In the genomic region with DNA sequence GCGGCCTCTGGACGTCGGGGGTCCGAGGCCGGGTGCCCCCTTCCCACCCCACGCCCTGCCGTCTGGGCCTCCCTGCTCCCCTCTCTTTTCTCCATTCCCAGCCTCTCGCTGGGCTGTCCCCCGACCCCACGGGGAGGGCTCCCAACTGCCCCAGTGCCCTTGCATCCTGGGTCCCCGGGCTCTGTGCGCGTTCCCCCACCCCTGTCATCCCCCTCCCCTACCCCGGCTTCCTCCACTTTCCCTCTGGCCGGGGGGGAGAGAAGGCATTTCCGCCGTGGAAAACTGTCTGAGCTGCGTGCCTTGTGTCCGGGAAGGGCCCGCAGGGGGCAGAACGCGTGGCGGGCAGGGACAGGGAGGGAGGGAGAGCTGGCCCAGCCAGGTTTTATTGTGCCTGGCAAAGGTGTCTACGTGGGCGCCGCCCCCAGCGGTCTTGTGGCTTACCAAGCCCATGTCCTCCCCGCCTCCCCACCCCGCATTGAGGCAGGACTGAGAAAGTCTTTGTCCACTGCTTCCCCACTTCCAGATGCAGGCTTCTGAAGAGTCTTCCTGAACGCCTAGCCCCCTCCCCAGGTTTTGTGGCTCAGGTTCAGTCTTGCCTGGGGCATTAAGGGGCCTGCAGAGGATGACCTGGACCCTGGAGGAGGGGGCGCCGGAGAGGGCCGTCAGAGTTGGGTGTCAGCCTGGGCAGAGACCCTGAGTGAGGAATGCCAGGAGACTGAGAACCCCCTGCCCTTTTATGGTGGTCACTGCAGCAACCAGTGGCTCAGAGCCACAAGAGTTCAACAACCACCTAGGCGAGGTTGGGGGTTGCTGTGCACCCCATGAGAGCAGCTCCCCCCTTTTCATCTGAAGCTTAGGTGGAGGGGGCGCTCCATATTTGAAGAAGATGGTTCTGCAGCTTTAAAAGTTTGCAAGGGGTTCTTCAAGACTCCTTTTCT, we compare ENCODE assay signal across 1 cellular context.
TF ChIP-seq lines count a peak whose summit lies in the region.

No MANE protein-coding gene starts in this region.

TF ChIP-seq in HEK293, 187 proteins besides CTCF, POLR2A, EP300 and RAD21 (continued from another document and continues in another):
- TF ChIP-seq, protein P1, sequence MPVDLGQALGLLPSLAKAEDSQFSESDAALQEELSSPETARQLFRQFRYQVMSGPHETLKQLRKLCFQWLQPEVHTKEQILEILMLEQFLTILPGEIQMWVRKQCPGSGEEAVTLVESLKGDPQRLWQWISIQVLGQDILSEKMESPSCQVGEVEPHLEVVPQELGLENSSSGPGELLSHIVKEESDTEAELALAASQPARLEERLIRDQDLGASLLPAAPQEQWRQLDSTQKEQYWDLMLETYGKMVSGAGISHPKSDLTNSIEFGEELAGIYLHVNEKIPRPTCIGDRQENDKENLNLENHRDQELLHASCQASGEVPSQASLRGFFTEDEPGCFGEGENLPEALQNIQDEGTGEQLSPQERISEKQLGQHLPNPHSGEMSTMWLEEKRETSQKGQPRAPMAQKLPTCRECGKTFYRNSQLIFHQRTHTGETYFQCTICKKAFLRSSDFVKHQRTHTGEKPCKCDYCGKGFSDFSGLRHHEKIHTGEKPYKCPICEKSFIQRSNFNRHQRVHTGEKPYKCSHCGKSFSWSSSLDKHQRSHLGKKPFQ (tag by site-specific recombination; IDR thresholded peaks at IDR 0.05), result no peak
- TF ChIP-seq ZNF600 (tag by site-specific recombination; IDR thresholded peaks at IDR 0.05) (no peak), ZNF501 (tag by site-specific recombination; IDR thresholded peaks at IDR 0.05) (no peak), ZNF48 (tag by site-specific recombination; IDR thresholded peaks at IDR 0.05) (no peak), ZNF558 (tag by site-specific recombination; IDR thresholded peaks at IDR 0.05) (no peak), PRDM1 (tag by site-specific recombination; IDR thresholded peaks at IDR 0.05) (no peak), ZNF335 (tag by site-specific recombination; conservative IDR thresholded peaks at IDR 0.05) (peak; percentile 14; the same call in 1 of the 2 replicates), ZNF521 (tag by site-specific recombination; IDR thresholded peaks at IDR 0.05) (no peak), ZNF223 (tag by site-specific recombination; IDR thresholded peaks at IDR 0.05) (no peak), ZNF792 (tag by site-specific recombination; IDR thresholded peaks at IDR 0.05) (no peak), TRIM28 (IDR thresholded peaks at IDR 0.05; ENCODE audit: borderline replicate concordance, low read length) (no peak), WT1 (tag by site-specific recombination; IDR thresholded peaks at IDR 0.05) (no peak), ZBTB1 (tag by site-specific recombination; IDR thresholded peaks at IDR 0.05) (no peak), YY1 (tag by site-specific recombination; IDR thresholded peaks at IDR 0.05) (no peak), ZNF2 (tag by site-specific recombination; IDR thresholded peaks at IDR 0.05) (no peak), ZNF654 (tag by site-specific recombination; IDR thresholded peaks at IDR 0.05; ENCODE audit: low read depth) (no peak), ZNF214 (tag by site-specific recombination; IDR thresholded peaks at IDR 0.05; ENCODE audit: borderline replicate concordance) (no peak), IKZF3 (tag by site-specific recombination; IDR thresholded peaks at IDR 0.05) (no peak), ZXDB (tag by site-specific recombination; IDR thresholded peaks at IDR 0.05) (no peak), ZNF549 (tag by site-specific recombination; IDR thresholded peaks at IDR 0.05) (no peak), ZNF76 (tag by site-specific recombination; IDR thresholded peaks at IDR 0.05; ENCODE audit: borderline replicate concordance, low read depth) (peak; percentile 80), ZNF416 (tag by site-specific recombination; IDR thresholded peaks at IDR 0.05) (no peak), ZFHX2 (tag by site-specific recombination; conservative IDR thresholded peaks at IDR 0.05) (peak; percentile 90), GLIS2 (tag by site-specific recombination; IDR thresholded peaks at IDR 0.05) (peak; percentile 70), ZNF610 (tag by site-specific recombination; IDR thresholded peaks at IDR 0.05; ENCODE audit: borderline replicate concordance) (no peak)
- TF ChIP-seq, protein P2, sequence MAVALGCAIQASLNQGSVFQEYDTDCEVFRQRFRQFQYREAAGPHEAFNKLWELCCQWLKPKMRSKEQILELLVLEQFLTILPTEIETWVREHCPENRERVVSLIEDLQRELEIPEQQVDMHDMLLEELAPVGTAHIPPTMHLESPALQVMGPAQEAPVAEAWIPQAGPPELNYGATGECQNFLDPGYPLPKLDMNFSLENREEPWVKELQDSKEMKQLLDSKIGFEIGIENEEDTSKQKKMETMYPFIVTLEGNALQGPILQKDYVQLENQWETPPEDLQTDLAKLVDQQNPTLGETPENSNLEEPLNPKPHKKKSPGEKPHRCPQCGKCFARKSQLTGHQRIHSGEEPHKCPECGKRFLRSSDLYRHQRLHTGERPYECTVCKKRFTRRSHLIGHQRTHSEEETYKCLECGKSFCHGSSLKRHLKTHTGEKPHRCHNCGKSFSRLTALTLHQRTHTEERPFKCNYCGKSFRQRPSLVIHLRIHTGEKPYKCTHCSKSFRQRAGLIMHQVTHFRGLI (tag by site-specific recombination; IDR thresholded peaks at IDR 0.05), result no peak
- TF ChIP-seq, protein P3, sequence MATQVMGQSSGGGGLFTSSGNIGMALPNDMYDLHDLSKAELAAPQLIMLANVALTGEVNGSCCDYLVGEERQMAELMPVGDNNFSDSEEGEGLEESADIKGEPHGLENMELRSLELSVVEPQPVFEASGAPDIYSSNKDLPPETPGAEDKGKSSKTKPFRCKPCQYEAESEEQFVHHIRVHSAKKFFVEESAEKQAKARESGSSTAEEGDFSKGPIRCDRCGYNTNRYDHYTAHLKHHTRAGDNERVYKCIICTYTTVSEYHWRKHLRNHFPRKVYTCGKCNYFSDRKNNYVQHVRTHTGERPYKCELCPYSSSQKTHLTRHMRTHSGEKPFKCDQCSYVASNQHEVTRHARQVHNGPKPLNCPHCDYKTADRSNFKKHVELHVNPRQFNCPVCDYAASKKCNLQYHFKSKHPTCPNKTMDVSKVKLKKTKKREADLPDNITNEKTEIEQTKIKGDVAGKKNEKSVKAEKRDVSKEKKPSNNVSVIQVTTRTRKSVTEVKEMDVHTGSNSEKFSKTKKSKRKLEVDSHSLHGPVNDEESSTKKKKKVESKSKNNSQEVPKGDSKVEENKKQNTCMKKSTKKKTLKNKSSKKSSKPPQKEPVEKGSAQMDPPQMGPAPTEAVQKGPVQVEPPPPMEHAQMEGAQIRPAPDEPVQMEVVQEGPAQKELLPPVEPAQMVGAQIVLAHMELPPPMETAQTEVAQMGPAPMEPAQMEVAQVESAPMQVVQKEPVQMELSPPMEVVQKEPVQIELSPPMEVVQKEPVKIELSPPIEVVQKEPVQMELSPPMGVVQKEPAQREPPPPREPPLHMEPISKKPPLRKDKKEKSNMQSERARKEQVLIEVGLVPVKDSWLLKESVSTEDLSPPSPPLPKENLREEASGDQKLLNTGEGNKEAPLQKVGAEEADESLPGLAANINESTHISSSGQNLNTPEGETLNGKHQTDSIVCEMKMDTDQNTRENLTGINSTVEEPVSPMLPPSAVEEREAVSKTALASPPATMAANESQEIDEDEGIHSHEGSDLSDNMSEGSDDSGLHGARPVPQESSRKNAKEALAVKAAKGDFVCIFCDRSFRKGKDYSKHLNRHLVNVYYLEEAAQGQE (tag by site-specific recombination; IDR thresholded peaks at IDR 0.05), result no peak
- TF ChIP-seq, protein P4, sequence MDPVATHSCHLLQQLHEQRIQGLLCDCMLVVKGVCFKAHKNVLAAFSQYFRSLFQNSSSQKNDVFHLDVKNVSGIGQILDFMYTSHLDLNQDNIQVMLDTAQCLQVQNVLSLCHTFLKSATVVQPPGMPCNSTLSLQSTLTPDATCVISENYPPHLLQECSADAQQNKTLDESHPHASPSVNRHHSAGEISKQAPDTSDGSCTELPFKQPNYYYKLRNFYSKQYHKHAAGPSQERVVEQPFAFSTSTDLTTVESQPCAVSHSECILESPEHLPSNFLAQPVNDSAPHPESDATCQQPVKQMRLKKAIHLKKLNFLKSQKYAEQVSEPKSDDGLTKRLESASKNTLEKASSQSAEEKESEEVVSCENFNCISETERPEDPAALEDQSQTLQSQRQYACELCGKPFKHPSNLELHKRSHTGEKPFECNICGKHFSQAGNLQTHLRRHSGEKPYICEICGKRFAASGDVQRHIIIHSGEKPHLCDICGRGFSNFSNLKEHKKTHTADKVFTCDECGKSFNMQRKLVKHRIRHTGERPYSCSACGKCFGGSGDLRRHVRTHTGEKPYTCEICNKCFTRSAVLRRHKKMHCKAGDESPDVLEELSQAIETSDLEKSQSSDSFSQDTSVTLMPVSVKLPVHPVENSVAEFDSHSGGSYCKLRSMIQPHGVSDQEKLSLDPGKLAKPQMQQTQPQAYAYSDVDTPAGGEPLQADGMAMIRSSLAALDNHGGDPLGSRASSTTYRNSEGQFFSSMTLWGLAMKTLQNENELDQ (tag by site-specific recombination; IDR thresholded peaks at IDR 0.05; ENCODE audit: low read depth), result no peak
- TF ChIP-seq, protein P5, sequence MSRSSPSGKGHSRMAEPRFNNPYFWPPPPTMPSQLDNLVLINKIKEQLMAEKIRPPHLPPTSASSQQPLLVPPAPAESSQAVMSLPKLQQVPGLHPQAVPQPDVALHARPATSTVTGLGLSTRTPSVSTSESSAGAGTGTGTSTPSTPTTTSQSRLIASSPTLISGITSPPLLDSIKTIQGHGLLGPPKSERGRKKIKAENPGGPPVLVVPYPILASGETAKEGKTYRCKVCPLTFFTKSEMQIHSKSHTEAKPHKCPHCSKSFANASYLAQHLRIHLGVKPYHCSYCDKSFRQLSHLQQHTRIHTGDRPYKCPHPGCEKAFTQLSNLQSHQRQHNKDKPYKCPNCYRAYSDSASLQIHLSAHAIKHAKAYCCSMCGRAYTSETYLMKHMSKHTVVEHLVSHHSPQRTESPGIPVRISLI (tag by site-specific recombination; IDR thresholded peaks at IDR 0.05), result no peak
- TF ChIP-seq, protein P6, sequence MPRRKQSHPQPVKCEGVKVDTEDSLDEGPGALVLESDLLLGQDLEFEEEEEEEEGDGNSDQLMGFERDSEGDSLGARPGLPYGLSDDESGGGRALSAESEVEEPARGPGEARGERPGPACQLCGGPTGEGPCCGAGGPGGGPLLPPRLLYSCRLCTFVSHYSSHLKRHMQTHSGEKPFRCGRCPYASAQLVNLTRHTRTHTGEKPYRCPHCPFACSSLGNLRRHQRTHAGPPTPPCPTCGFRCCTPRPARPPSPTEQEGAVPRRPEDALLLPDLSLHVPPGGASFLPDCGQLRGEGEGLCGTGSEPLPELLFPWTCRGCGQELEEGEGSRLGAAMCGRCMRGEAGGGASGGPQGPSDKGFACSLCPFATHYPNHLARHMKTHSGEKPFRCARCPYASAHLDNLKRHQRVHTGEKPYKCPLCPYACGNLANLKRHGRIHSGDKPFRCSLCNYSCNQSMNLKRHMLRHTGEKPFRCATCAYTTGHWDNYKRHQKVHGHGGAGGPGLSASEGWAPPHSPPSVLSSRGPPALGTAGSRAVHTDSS (tag by site-specific recombination; IDR thresholded peaks at IDR 0.05), result no peak
- TF ChIP-seq, protein P7, sequence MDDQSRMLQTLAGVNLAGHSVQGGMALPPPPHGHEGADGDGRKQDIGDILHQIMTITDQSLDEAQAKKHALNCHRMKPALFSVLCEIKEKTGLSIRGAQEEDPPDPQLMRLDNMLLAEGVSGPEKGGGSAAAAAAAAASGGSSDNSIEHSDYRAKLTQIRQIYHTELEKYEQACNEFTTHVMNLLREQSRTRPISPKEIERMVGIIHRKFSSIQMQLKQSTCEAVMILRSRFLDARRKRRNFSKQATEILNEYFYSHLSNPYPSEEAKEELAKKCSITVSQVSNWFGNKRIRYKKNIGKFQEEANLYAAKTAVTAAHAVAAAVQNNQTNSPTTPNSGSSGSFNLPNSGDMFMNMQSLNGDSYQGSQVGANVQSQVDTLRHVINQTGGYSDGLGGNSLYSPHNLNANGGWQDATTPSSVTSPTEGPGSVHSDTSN (CRISPR knock-in tag; IDR thresholded peaks at IDR 0.05), result no peak
- TF ChIP-seq, protein P8, sequence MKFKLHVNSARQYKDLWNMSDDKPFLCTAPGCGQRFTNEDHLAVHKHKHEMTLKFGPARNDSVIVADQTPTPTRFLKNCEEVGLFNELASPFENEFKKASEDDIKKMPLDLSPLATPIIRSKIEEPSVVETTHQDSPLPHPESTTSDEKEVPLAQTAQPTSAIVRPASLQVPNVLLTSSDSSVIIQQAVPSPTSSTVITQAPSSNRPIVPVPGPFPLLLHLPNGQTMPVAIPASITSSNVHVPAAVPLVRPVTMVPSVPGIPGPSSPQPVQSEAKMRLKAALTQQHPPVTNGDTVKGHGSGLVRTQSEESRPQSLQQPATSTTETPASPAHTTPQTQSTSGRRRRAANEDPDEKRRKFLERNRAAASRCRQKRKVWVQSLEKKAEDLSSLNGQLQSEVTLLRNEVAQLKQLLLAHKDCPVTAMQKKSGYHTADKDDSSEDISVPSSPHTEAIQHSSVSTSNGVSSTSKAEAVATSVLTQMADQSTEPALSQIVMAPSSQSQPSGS (tag by site-specific recombination; IDR thresholded peaks at IDR 0.05; ENCODE audit: low read depth), result no peak
- TF ChIP-seq, protein P9, sequence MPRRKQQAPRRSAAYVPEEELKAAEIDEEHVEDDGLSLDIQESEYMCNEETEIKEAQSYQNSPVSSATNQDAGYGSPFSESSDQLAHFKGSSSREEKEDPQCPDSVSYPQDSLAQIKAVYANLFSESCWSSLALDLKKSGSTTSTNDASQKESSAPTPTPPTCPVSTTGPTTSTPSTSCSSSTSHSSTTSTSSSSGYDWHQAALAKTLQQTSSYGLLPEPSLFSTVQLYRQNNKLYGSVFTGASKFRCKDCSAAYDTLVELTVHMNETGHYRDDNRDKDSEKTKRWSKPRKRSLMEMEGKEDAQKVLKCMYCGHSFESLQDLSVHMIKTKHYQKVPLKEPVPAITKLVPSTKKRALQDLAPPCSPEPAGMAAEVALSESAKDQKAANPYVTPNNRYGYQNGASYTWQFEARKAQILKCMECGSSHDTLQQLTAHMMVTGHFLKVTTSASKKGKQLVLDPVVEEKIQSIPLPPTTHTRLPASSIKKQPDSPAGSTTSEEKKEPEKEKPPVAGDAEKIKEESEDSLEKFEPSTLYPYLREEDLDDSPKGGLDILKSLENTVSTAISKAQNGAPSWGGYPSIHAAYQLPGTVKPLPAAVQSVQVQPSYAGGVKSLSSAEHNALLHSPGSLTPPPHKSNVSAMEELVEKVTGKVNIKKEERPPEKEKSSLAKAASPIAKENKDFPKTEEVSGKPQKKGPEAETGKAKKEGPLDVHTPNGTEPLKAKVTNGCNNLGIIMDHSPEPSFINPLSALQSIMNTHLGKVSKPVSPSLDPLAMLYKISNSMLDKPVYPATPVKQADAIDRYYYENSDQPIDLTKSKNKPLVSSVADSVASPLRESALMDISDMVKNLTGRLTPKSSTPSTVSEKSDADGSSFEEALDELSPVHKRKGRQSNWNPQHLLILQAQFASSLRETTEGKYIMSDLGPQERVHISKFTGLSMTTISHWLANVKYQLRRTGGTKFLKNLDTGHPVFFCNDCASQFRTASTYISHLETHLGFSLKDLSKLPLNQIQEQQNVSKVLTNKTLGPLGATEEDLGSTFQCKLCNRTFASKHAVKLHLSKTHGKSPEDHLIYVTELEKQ (tag by site-specific recombination; IDR thresholded peaks at IDR 0.05; ENCODE audit: borderline replicate concordance), result no peak
- TF ChIP-seq, protein P10, sequence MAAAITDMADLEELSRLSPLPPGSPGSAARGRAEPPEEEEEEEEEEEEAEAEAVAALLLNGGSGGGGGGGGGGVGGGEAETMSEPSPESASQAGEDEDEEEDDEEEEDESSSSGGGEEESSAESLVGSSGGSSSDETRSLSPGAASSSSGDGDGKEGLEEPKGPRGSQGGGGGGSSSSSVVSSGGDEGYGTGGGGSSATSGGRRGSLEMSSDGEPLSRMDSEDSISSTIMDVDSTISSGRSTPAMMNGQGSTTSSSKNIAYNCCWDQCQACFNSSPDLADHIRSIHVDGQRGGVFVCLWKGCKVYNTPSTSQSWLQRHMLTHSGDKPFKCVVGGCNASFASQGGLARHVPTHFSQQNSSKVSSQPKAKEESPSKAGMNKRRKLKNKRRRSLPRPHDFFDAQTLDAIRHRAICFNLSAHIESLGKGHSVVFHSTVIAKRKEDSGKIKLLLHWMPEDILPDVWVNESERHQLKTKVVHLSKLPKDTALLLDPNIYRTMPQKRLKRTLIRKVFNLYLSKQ (tag by site-specific recombination; IDR thresholded peaks at IDR 0.05; ENCODE audit: borderline replicate concordance), result no peak
